ENCODE assay signal across 7 cellular contexts in genomic region chr6:11810039-11810541, GRCh38. TPM values are rescaled to one million over a fixed set of nuclear protein-coding genes. Genes with fewer than 3 reads are reported as not detected.
DNase-seq lines count a peak whose midpoint lies in the region; ATAC-seq, FAIRE-seq and TF ChIP-seq lines count a peak whose summit lies in the region.

No MANE protein-coding gene starts in this region.

- CTCF ChIA-PET in IMR-90 (lab: Yijun Ruan, JAX) = no interaction called here
- CTCF ChIA-PET in K562 (lab: Yijun Ruan, JAX; ENCODE audit: low intra/inter-chr PET ratio) = no interaction called here

- 20% methylated on average over 1 of the region's 1 CpG; no CpG with 5 or more reads in 1 of the 2 experiments for WGBS in IMR-90 (ENCODE audit: extremely low coverage in 2 of 2, insufficient read length in 1 of 2), 2 experiments
- WGBS in K562 (ENCODE audit: insufficient coverage, low coverage, missing lambda C conversion rate) = 7% methylated on average over 1 of the region's 1 CpG

- H3K23ac ChIP-seq in IMR-90 (ENCODE audit: low read depth, low read length) = peak overlapping the region; percentile 94

- no peak overlapping the region for H3K56ac ChIP-seq in IMR-90 (ENCODE audit: extremely low read depth, insufficient read depth, low read length)

- no peaks in the 10 kb centered on the region for H3K79me2 ChIP-seq in K562 (ENCODE audit: control insufficient read depth, insufficient read depth, low read length)

- peak overlapping the region; percentile 97 for H2BK120ac ChIP-seq in IMR-90 (ENCODE audit: low read depth, low read length)

- dilution Hi-C loops in IMR-90 (cut with HindIII; ENCODE audit: low sequenced_read_pairs, unreplicated experiment) = no loop called here

- H3K18ac ChIP-seq in IMR-90 (ENCODE audit: low read depth, low read length) = peak overlapping the region; percentile 26

- peak; percentile 83 for FAIRE-seq in K562 (lab: Jason Lieb, UNC)

- H4K8ac ChIP-seq in IMR-90 (ENCODE audit: low read depth in 2 of 2, low read length in 2 of 2) = peak overlapping the region; percentile 86 to 93

- H2AK5ac ChIP-seq in IMR-90 (ENCODE audit: low read depth, low read length) = peak overlapping the region; percentile 88; the same call in 1 of the 2 replicates

- H3K27me3 ChIP-seq in IMR-90 (ENCODE audit: control insufficient read depth, insufficient read depth, low read length) = no peaks in the 10 kb centered on the region
- H3K27me3 ChIP-seq in K562 (ENCODE audit: control insufficient read depth in 2 of 2, insufficient read depth in 2 of 2, low read length in 2 of 2) = no peaks in the 10 kb centered on the region
- H3K27me3 ChIP-seq in tibial artery = no peaks in the 10 kb centered on the region

- TF ChIP-seq CTCF in IMR-90 (conservative IDR thresholded peaks at IDR 0.05; ENCODE audit: low read depth, low read length) (no peak), K562 (IDR thresholded peaks at IDR 0.05 in 2 of 3, conservative IDR thresholded peaks at IDR 0.05 in 1 of 3; ENCODE audit: insufficient read depth in 2 of 3, low read depth in 1 of 3, low read length in 3 of 3) (no peak), tibial artery (IDR thresholded peaks at IDR 0.05) (no peak)

- H3K14ac ChIP-seq in IMR-90 (replicated peaks; ENCODE audit: low read depth, low read length) = peak overlapping the region; percentile 85

- H3K9ac ChIP-seq in IMR-90 (ENCODE audit: low read depth, low read length) (no peak overlapping the region), K562 (ENCODE audit: insufficient read depth in 1 of 2, low read depth in 2 of 2, low read length in 2 of 2) (no peak overlapping the region)

- H4K91ac ChIP-seq in IMR-90 (ENCODE audit: insufficient read depth, low read depth, low read length) = peak overlapping the region; percentile 98

- DNase-seq in IMR-90 (peak; percentile 79), K562 (ENCODE audit: extremely low read depth in 1 of 4, low spot score in 3 of 4) (peak; percentile 31 to 80 (median 52)), inferior parietal cortex (ENCODE audit: extremely low spot score) (peak; percentile 48), tibial artery (peak; percentile 85 to 96), occipital lobe (lab: John Stamatoyannopoulos, UW) (no peak), NCI-H128 (lab: John Stamatoyannopoulos, UW; ENCODE audit: unreplicated experiment) (no peak)

- no peak overlapping the region for H3K4me3 ChIP-seq in IMR-90 (ENCODE audit: insufficient read depth, low read depth, low read length)
- no peak overlapping the region for H3K4me3 ChIP-seq in K562
- H3K4me3 ChIP-seq in tibial artery = no peak overlapping the region

- H2AFZ ChIP-seq in IMR-90 (replicated peaks; ENCODE audit: low read length, poor library complexity) = peak overlapping the region; percentile 87
- H2AFZ ChIP-seq in K562 (ENCODE audit: low read depth, low read length) = peak overlapping the region; percentile 41

- H3K9me3 ChIP-seq in IMR-90 (ENCODE audit: control insufficient read depth, insufficient read depth, low read length) = no peaks in the 10 kb centered on the region
- H3K9me3 ChIP-seq in K562 (replicated peaks; ENCODE audit: control insufficient read depth, insufficient read depth, low read depth, low read length) = no peaks in the 10 kb centered on the region
- H3K9me3 ChIP-seq in tibial artery = no peaks in the 10 kb centered on the region

- H3K79me1 ChIP-seq in IMR-90 (ENCODE audit: low read depth in 1 of 2, low read length in 2 of 2) = no peaks in the 10 kb centered on the region

- H3K9me1 ChIP-seq in IMR-90 (ENCODE audit: insufficient read depth, low read length) (peaks cover 6% of the 10 kb centered on the region; the same call in 1 of the 2 replicates), K562 (ENCODE audit: control insufficient read depth, insufficient read depth, low read length) (no peaks in the 10 kb centered on the region)

- peak overlapping the region; percentile 96 for H3K4ac ChIP-seq in IMR-90 (ENCODE audit: low read depth, low read length)

- H3K27ac ChIP-seq in IMR-90 (ENCODE audit: insufficient read depth, low read length) = peak overlapping the region; percentile 53
- H3K27ac ChIP-seq in K562 (ENCODE audit: extremely low read depth, low read depth, low read length) = no peak overlapping the region
- peak overlapping the region; percentile 68 to 70 for H3K27ac ChIP-seq in tibial artery

- peak overlapping the region; percentile 67 for H2BK5ac ChIP-seq in IMR-90 (ENCODE audit: low read depth, low read length, poor library complexity, severe bottlenecking)

- no peaks in the 10 kb centered on the region for H4K20me1 ChIP-seq in IMR-90 (ENCODE audit: insufficient read depth, low read length)
- no peaks in the 10 kb centered on the region for H4K20me1 ChIP-seq in K562 (replicated peaks; ENCODE audit: control insufficient read depth, insufficient read depth, low read length)

- H4K5ac ChIP-seq in IMR-90 (ENCODE audit: low read depth, low read length) = peak overlapping the region; percentile 13

- intact Hi-C loops in IMR-90 (cut with micrococcal nuclease) = no loop called here
- intact Hi-C loops in K562 (cut with micrococcal nuclease) = loop anchor here (5.0 kb wide), 1 partner anchor 108 kb away; no protein-coding TSS in a partner anchor
- intact Hi-C loops in tibial artery (cut with DNase I; ENCODE audit: low total_unique reads) = loop anchor here (5.0 kb wide), 1 partner anchor 98 kb away; no protein-coding TSS in a partner anchor

- in situ Hi-C loops in IMR-90 (cut with MboI; ENCODE audit: low sequenced_read_pairs) (no loop called here), K562 (cut with MboI) (no loop called here)

- POLR2A ChIA-PET in IMR-90 (lab: Charles Lee; ENCODE audit: unreplicated experiment) = interaction anchor here (0.6 kb wide), 1 partner anchor 95 kb away, joined by 3 read pairs; no protein-coding TSS in a partner anchor
- POLR2A ChIA-PET in K562 (lab: Yijun Ruan, JAX) = interaction anchor here (1.0 to 1.3 kb wide), 3 partner anchors 11 to 17 kb away, joined by 3 to 4 read pairs (median 3); no protein-coding TSS in a partner anchor

- no TSS peak for BruUV-seq in IMR-90 (replicated peaks; lab: Mats Ljungman, UMichigan)
- BruUV-seq in K562 (replicated peaks; lab: Mats Ljungman, UMichigan) = no TSS peak

- peak overlapping the region; percentile 92 for H2BK15ac ChIP-seq in IMR-90 (ENCODE audit: low read depth, low read length)

- peak overlapping the region; percentile 92 for H2BK20ac ChIP-seq in IMR-90 (ENCODE audit: low read depth, low read length)

- H3K4me1 ChIP-seq in IMR-90 (ENCODE audit: control insufficient read depth, insufficient read depth, low read length) = peaks cover 7% of the 10 kb centered on the region
- peaks cover 5 to 14% of the 10 kb centered on the region in 2 experiments; a peak in 3 of 5 replicates for H3K4me1 ChIP-seq in K562 (replicated peaks in 1 of 2; ENCODE audit: control insufficient read depth in 2 of 2, insufficient read depth in 2 of 2, low read length in 2 of 2)
- peaks cover 0 to 25% (median 15%) of the 10 kb centered on the region in 4 donors for H3K4me1 ChIP-seq in tibial artery

- H3K4me2 ChIP-seq in IMR-90 (ENCODE audit: low read depth, low read length) (peak overlapping the region; percentile 0; the same call in 1 of the 2 replicates), K562 (ENCODE audit: insufficient read depth, low read length) (no peak overlapping the region)

- TF ChIP-seq EP300 in K562 (IDR thresholded peaks at IDR 0.05; ENCODE audit: low read length) = no peak

- H3K36me3 ChIP-seq in IMR-90 (ENCODE audit: control insufficient read depth, insufficient read depth, low read length) = no peaks in the 10 kb centered on the region
- H3K36me3 ChIP-seq in K562 (ENCODE audit: control insufficient read depth, insufficient read depth, low read length) = no peaks in the 10 kb centered on the region
- H3K36me3 ChIP-seq in tibial artery = no peaks in the 10 kb centered on the region

- no peak for TF ChIP-seq RAD21 in IMR-90 (IDR thresholded peaks at IDR 0.05; ENCODE audit: low read length)
- no peak for TF ChIP-seq RAD21 in K562 (CRISPR knock-in tag; conservative IDR thresholded peaks at IDR 0.05 in 1 of 2, IDR thresholded peaks at IDR 0.05 in 1 of 2)

- TF ChIP-seq POLR2A in IMR-90 (IDR thresholded peaks at IDR 0.05; ENCODE audit: low read depth, low read length) = no peak
- TF ChIP-seq POLR2A in K562 (conservative IDR thresholded peaks at IDR 0.05) = no peak

- H2AK9ac ChIP-seq in IMR-90 (replicated peaks; ENCODE audit: low read depth, low read length, poor library complexity) = peak overlapping the region; percentile 57

- ATAC-seq in IMR-90 (ENCODE audit: low read depth) (peak; percentile 76), K562 (peak; percentile 75), HG02642 (IDR thresholded peaks at IDR 0.05; ENCODE audit: poor library complexity, unreplicated experiment) (no peak)

TF ChIP-seq in IMR-90, 13 proteins besides CTCF, POLR2A, EP300 and RAD21:
- no peak for TF ChIP-seq FOS (IDR thresholded peaks at IDR 0.05; ENCODE audit: low read depth, low read length)
- peak; percentile 86 for TF ChIP-seq CEBPB (IDR thresholded peaks at IDR 0.05; ENCODE audit: low read depth, low read length)

RNA-seq across cellular contexts. Expression of gene ADTRP, which starts 31.5 kb away (rescaled TPM):
- total RNA-seq in IMR-90 (2012; rRNA removed) (0.72 and 0.83 TPM in 2 replicates), K562 (2014; rRNA removed) (7.4 and 9.6 TPM in 2 replicates), K562 (2014; rRNA removed; fragmentation: Illumina TruSeq; extraction: Trizol) (13.3 and 13.9 TPM in 2 replicates), K562 (2015; rRNA removed; fragmentation: Illumina TruSeq; extraction: Trizol) (13.5 and 13.8 TPM in 2 replicates), K562 (2021) (11.7 and 12.3 TPM in 2 replicates), occipital lobe (2.5 TPM)
- polyA plus RNA-seq in IMR-90 (2012; rRNA removed) (0.14 and 0.50 TPM in 2 replicates), K562 (2011; rRNA removed) (8.7 and 10.0 TPM in 2 replicates), K562 (2014; fragmentation: Illumina TruSeq; extraction: Trizol) (21.7 and 24.0 TPM in 2 replicates), K562 (2014; fragmentation: Nextera tagmentation; extraction: Ambion mirVana) (10 to 100 TPM; 13.6 to 18.3 TPM), K562 (2014; rRNA removed) (12.9 and 16.4 TPM in 2 replicates)
- 0.11 and 0.35 TPM in 2 replicates for polyA plus RNA-seq in IMR-90 (2012; cell fraction: cytosol; rRNA removed)
- 0.32 and 0.88 TPM in 2 replicates for polyA plus RNA-seq in IMR-90 (2012; cell fraction: nucleus; rRNA removed; ENCODE audit: low replicate concordance)
- total RNA-seq in K562 (2011; cell fraction: chromatin; rRNA removed; ENCODE audit: low replicate concordance) = 13.8 and 18.6 TPM in 2 replicates
- 13.8 and 20.4 TPM in 2 replicates for total RNA-seq in K562 (2011; cell fraction: nucleolus; rRNA removed)
- total RNA-seq in K562 (2011; cell fraction: nucleoplasm; rRNA removed) = 13.9 and 19.7 TPM in 2 replicates
- polyA plus RNA-seq in K562 (2011; cell fraction: cytosol; rRNA removed) = 7.1 and 9.6 TPM in 2 replicates
- 16.3 and 17.9 TPM in 2 replicates for polyA plus RNA-seq in K562 (2011; cell fraction: nucleus; rRNA removed)
- polyA plus RNA-seq in K562 (2012) = 19.8 and 27.5 TPM in 2 replicates
- polyA minus RNA-seq in K562 (2011; rRNA and poly(A)+ RNA removed) = 7.4 and 9.3 TPM in 2 replicates
- polyA minus RNA-seq in K562 (2011; cell fraction: cytosol; rRNA and poly(A)+ RNA removed) = 3.6 and 6.5 TPM in 2 replicates
- 6.1 and 7.9 TPM in 2 replicates for polyA minus RNA-seq in K562 (2011; cell fraction: nucleus; rRNA and poly(A)+ RNA removed)

Comparison
In these comparisons a context has a peak if more than half of its experiments do, and no peak if none do; other contexts are left out.
1. DNase-seq: peak in IMR-90 (single experiment), K562 (4 of 4), inferior parietal cortex (single experiment) and tibial artery (2 of 2); none in occipital lobe (single experiment) and NCI-H128 (single experiment).